In genomic region chr20:23585808-23586734, GRCh38 we compare ENCODE assay signal across 1 cellular context.
A peak's percentile ranks its signal among the peaks of the same experiment; 100 is the strongest.
TF ChIP-seq lines count a peak whose summit lies in the region.

No MANE protein-coding gene starts in this region.

TF ChIP-seq in HepG2, 621 proteins besides CTCF, POLR2A, EP300 and RAD21 (continued from another document and continues in another):
- 0 out of 2 replicates have a peak, but pooled peaks have one; percentile 22 for TF ChIP-seq ZHX1 (CRISPR knock-in tag; IDR thresholded peaks at IDR 0.05; ENCODE audit: low read depth)
- peak; percentile 10; the same call in 1 of the 2 replicates for TF ChIP-seq GLI4 (CRISPR knock-in tag; IDR thresholded peaks at IDR 0.05; ENCODE audit: borderline replicate concordance)
- no peak for TF ChIP-seq KDM1A (CRISPR knock-in tag; IDR thresholded peaks at IDR 0.05)
- TF ChIP-seq KDM3A (CRISPR knock-in tag; IDR thresholded peaks at IDR 0.05; ENCODE audit: low read depth): 0 out of 2 replicates have a peak, but pooled peaks have one; percentile 47
- TF ChIP-seq PTBP1 (IDR thresholded peaks at IDR 0.05; ENCODE audit: low read depth, low read length, poor library complexity, severe bottlenecking): no peak
- TF ChIP-seq FOXC1 (CRISPR knock-in tag; IDR thresholded peaks at IDR 0.05; ENCODE audit: borderline replicate concordance): 0 out of 2 replicates have a peak, but pooled peaks have one; percentile 2
- peak; percentile 41; the same call in 1 of the 2 replicates for TF ChIP-seq ZNF253 (CRISPR knock-in tag; IDR thresholded peaks at IDR 0.05; ENCODE audit: borderline replicate concordance)
- TF ChIP-seq ZNF552 (CRISPR knock-in tag; IDR thresholded peaks at IDR 0.05; ENCODE audit: borderline replicate concordance): no peak; the same call in 1 of the 2 replicates
- TF ChIP-seq ZBTB1 (CRISPR knock-in tag; IDR thresholded peaks at IDR 0.05; ENCODE audit: borderline replicate concordance): no peak
- peak; percentile 44; the same call in 1 of the 2 replicates for TF ChIP-seq ZNF142 (CRISPR knock-in tag; IDR thresholded peaks at IDR 0.05)
- TF ChIP-seq PRDM15 (CRISPR knock-in tag; IDR thresholded peaks at IDR 0.05): no peak
- no peak for TF ChIP-seq ZNF83 (CRISPR knock-in tag; IDR thresholded peaks at IDR 0.05; ENCODE audit: borderline replicate concordance)
- TF ChIP-seq ZSCAN25 (CRISPR knock-in tag; IDR thresholded peaks at IDR 0.05): peak; percentile 80; the same call in 1 of the 2 replicates
- TF ChIP-seq ZMAT5 (CRISPR knock-in tag; IDR thresholded peaks at IDR 0.05; ENCODE audit: borderline replicate concordance, low read depth): no peak
- 0 out of 2 replicates have a peak, but pooled peaks have one; percentile 49 for TF ChIP-seq RBAK (CRISPR knock-in tag; IDR thresholded peaks at IDR 0.05)
- TF ChIP-seq CREM (IDR thresholded peaks at IDR 0.05): peak; percentile 62; the same call in 1 of the 2 replicates
- no peak for TF ChIP-seq CREM (CRISPR knock-in tag; IDR thresholded peaks at IDR 0.05)
- TF ChIP-seq ZNF281 (CRISPR knock-in tag; IDR thresholded peaks at IDR 0.05; ENCODE audit: borderline replicate concordance): peak; percentile 39; the same call in 1 of the 2 replicates
- no peak for TF ChIP-seq CC2D1A (CRISPR knock-in tag; IDR thresholded peaks at IDR 0.05)
- peak; percentile 53; the same call in 1 of the 2 replicates for TF ChIP-seq ZNF784 (CRISPR knock-in tag; IDR thresholded peaks at IDR 0.05; ENCODE audit: borderline replicate concordance)
- peak; percentile 53; the same call in 1 of the 2 replicates for TF ChIP-seq ZNF609 (CRISPR knock-in tag; IDR thresholded peaks at IDR 0.05; ENCODE audit: borderline replicate concordance)
- TF ChIP-seq ZNF749 (CRISPR knock-in tag; IDR thresholded peaks at IDR 0.05; ENCODE audit: borderline replicate concordance): 0 out of 2 replicates have a peak, but pooled peaks have one; percentile 60
- no peak; the same call in 1 of the 2 replicates for TF ChIP-seq IRX3 (CRISPR knock-in tag; IDR thresholded peaks at IDR 0.05; ENCODE audit: borderline replicate concordance, low read depth)
- no peak for TF ChIP-seq SYNCRIP (IDR thresholded peaks at IDR 0.05; ENCODE audit: insufficient read depth, low read depth, low read length)
- 0 out of 2 replicates have a peak, but pooled peaks have one; percentile 42 for TF ChIP-seq ZNF740 (CRISPR knock-in tag; IDR thresholded peaks at IDR 0.05)
